Comparison of ENCODE assay signal across 21 cellular contexts in genomic region chr2:238345286-238345968, GRCh38. TPM values are rescaled to one million over a fixed set of nuclear protein-coding genes. Genes with fewer than 3 reads are reported as not detected.
DNase-seq lines count a peak whose midpoint lies in the region; ATAC-seq and TF ChIP-seq lines count a peak whose summit lies in the region.
"Had no signal": no experiment of that assay in that cellular context is flagged by ENCODE, and none has a peak within 500 bp of the region (broad histone marks: within the 10 kb centered on the region; RNA-seq: fewer than 3 reads in every experiment).

No MANE protein-coding gene starts in this region.

- H3K27ac Mint-ChIP-seq in endodermal cell, result peak overlapping the region; percentile 64
- peak overlapping the region; percentile 92 for H3K27ac Mint-ChIP-seq in mesothelial cell of epicardium
- H3K27ac Mint-ChIP-seq: CD4-positive, alpha-beta T cell had no signal

- H3K4me3 ChIP-seq in endodermal cell (ENCODE audit: low read length), result no peak overlapping the region
- H3K4me3 ChIP-seq: GM23248, K562, SK-N-MC had no signal

- H3K4me1 ChIP-seq in endodermal cell (ENCODE audit: control insufficient read depth, insufficient read depth, low read length), result no peaks in the 10 kb centered on the region

- ATAC-seq in HG02588 (IDR thresholded peaks at IDR 0.05; ENCODE audit: unreplicated experiment) (no peak), GM18520 (IDR thresholded peaks at IDR 0.05; ENCODE audit: unreplicated experiment) (no peak)
- ATAC-seq: HCT116, K562 had no signal

- TF ChIP-seq CTCF in endodermal cell (conservative IDR thresholded peaks at IDR 0.05), result no peak
- no peak for TF ChIP-seq CTCF in mesothelial cell of epicardium (IDR thresholded peaks at IDR 0.05; ENCODE audit: unreplicated experiment)

- H3K27me3 ChIP-seq in endodermal cell (ENCODE audit: control insufficient read depth, insufficient read depth, low read length, poor library complexity, severe bottlenecking), result no peaks in the 10 kb centered on the region

- H3K36me3 Mint-ChIP-seq in endodermal cell (ENCODE audit: low read depth) (peaks cover 18% of the 10 kb centered on the region), mesothelial cell of epicardium (peaks cover 10% of the 10 kb centered on the region)

- H3K4me1 Mint-ChIP-seq in endodermal cell (no peaks in the 10 kb centered on the region), mesothelial cell of epicardium (peaks cover 7% of the 10 kb centered on the region)

- H3K4me3 Mint-ChIP-seq in endodermal cell (no peak overlapping the region), mesothelial cell of epicardium (no peak overlapping the region)
- H3K4me3 Mint-ChIP-seq: B cell; CD4-positive, alpha-beta T cell had no signal

- H3K27me3 Mint-ChIP-seq in endodermal cell (ENCODE audit: insufficient read depth) (no peaks in the 10 kb centered on the region), mesothelial cell of epicardium (ENCODE audit: low read depth) (no peaks in the 10 kb centered on the region)
- H3K27me3 Mint-ChIP-seq: B cell; CD4-positive, alpha-beta T cell had no signal

- DNase-seq in NCI-H748 (lab: John Stamatoyannopoulos, UW; ENCODE audit: unreplicated experiment) (peak; percentile 58), NCI-H748 treated with DMSO at 0.1 percent for 48 hours (lab: John Stamatoyannopoulos, UW) (no peak), NCI-H69 (lab: John Stamatoyannopoulos, UW) (peak; percentile 93), endodermal cell (no peak), mesothelial cell of epicardium (ENCODE audit: low spot score in 2 of 2, unreplicated experiment in 2 of 2) (no peak), HUDEP-2 (lab: John Stamatoyannopoulos, UW; ENCODE audit: unreplicated experiment in 76 of 76) (no peak)
- DNase-seq: Calu3; CD4-positive, alpha-beta T cell; DMS53; GM23248; NCI-H1436; NCI-H345; NCI-H526 treated with DMSO at 0.1 percent for 48 hours had no signal

- WGBS in endodermal cell (ENCODE audit: insufficient coverage in 1 of 2, insufficient read length in 1 of 2), 2 experiments, result 93% methylated on average over 9 to 16 of the region's 16 CpGs

- no peaks in the 10 kb centered on the region for H3K9me3 ChIP-seq in endodermal cell (ENCODE audit: control insufficient read depth, low read length)

- H3K9ac ChIP-seq in endodermal cell (ENCODE audit: extremely low read depth, low read length, poor library complexity, severe bottlenecking), result no peak overlapping the region
- H3K9ac ChIP-seq: GM23248 had no signal

- no peak overlapping the region for H3K27ac ChIP-seq in endodermal cell (ENCODE audit: low read depth, low read length)
- H3K27ac ChIP-seq: 22Rv1, GM23248, HL-60, SK-N-MC had no signal

- H3K9me3 Mint-ChIP-seq in endodermal cell (no peaks in the 10 kb centered on the region), mesothelial cell of epicardium (no peaks in the 10 kb centered on the region)
- H3K9me3 Mint-ChIP-seq: CD4-positive, alpha-beta T cell had no signal

- H3K36me3 ChIP-seq in endodermal cell (ENCODE audit: control insufficient read depth, insufficient read depth, low read length), result peaks cover 27% of the 10 kb centered on the region

RNA-seq across cellular contexts. Expression of gene TRAF3IP1, which starts 25.1 kb away (rescaled TPM):
- total RNA-seq in endodermal cell, result 10 to 100 TPM; 21.9 to 28.3 TPM
- polyA plus RNA-seq in endodermal cell (2013, experiment 1 of 2), result 14.1 TPM
- 10.9 TPM for polyA plus RNA-seq in endodermal cell (2013, experiment 2 of 2)
- total RNA-seq in mesothelial cell of epicardium, result 17.5 to 23.2 TPM (median 21.4 TPM) in 3 replicates

RNA-seq across cellular contexts. Expression of gene PER2, which starts 57.0 kb away (rescaled TPM):
- 10 to 100 TPM in 1 of 2 donors, 1 to 10 TPM in 1; 9.7 to 13.5 TPM for total RNA-seq in endodermal cell
- 5.6 TPM for polyA plus RNA-seq in endodermal cell (2013, experiment 1 of 2)
- polyA plus RNA-seq in endodermal cell (2013, experiment 2 of 2), result 4.9 TPM
- 11.4 to 12.7 TPM (median 11.7 TPM) in 3 replicates for total RNA-seq in mesothelial cell of epicardium

Comparison
In these comparisons a context has a peak if more than half of its experiments do, and no peak if none do; other contexts are left out.
1. DNase-seq: peak in NCI-H748 (single experiment) and NCI-H69 (single experiment); none in NCI-H748 treated with DMSO at 0.1 percent for 48 hours (single experiment), endodermal cell (single experiment), mesothelial cell of epicardium (0 of 2) and HUDEP-2 (0 of 76).